Comparison of ENCODE assay signal across 11 cellular contexts in the genomic region with DNA sequence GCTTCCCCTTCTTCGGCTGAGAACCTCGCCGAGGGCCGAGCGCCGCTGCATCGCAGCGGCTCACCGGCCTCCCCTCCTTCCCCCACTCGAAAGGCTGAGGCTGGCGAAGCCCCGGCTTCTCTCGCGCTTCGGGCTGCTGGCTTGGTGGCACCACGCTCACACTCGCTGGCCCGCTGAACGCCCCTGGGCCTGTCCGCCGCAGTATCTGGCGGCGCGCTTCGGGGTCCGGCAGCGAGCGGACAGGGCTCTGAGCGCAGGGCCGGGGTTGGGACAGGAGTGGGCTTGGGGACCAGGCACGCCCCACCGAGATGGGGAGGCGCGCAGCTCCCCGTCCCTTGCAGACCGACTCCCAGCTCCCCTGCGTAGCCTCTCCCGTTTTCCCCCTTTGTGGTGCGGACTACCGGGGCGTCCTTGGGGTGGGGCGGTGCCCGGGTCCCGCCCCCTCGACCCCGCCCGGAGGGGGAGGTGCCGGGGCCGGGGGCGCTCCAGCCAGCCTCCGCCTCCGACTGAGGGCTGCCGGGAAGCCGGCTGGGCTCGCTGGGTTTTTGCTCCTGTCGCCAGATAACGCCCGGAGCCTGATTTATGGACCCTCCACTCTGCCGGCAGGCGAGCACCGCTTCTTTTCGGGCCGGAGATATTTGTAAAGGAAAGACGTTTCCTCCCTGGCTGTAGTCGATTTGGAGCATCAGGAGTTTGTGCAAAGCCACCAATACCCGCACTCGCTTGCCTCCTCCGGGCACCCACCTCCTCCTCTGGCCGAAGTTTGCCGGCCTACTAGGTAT. TPM values are rescaled to one million over a fixed set of nuclear protein-coding genes. Genes with fewer than 3 reads are reported as not detected.
A peak's percentile ranks its signal among the peaks of the same experiment; 100 is the strongest.
DNase-seq lines count a peak whose midpoint lies in the region; ATAC-seq, FAIRE-seq and TF ChIP-seq lines count a peak whose summit lies in the region.
"Had no signal": no experiment of that assay in that cellular context is flagged by ENCODE, and none has a peak within 500 bp of the region (broad histone marks: within the 10 kb centered on the region; RNA-seq: fewer than 3 reads in every experiment).

No MANE protein-coding gene starts in this region.

- no peaks in the 10 kb centered on the region for H3K9me3 Mint-ChIP-seq in activated CD4-positive, alpha-beta memory T cell treated with anti-CD3 and anti-CD28 coated beads, Interleukin-2, amount 10 ng/mL, durations not matched to agents 7 days and 5 days

- no peak for TF ChIP-seq EP300 in gastroesophageal sphincter (IDR thresholded peaks at IDR 0.05)

- H3K9me3 ChIP-seq in iPS DF 6.9 (ENCODE audit: control insufficient read depth, insufficient read depth, low read length): no peaks in the 10 kb centered on the region
- no peaks in the 10 kb centered on the region for H3K9me3 ChIP-seq in skeletal muscle satellite cell (replicated peaks; ENCODE audit: low read length)
- no peaks in the 10 kb centered on the region for H3K9me3 ChIP-seq in gastroesophageal sphincter

- DNase-seq in GM13977 (ENCODE audit: low spot score) (peak; percentile 33), iPS DF 6.9 (ENCODE audit: low read depth, low spot score) (no peak), H54 (ENCODE audit: insufficient read length, low spot score) (no peak), NCI-H345 (lab: John Stamatoyannopoulos, UW) (no peak)
- DNase-seq in activated CD4-positive, alpha-beta memory T cell treated with anti-CD3 and anti-CD28 coated beads, Interleukin-2, amount 10 ng/mL, durations not matched to agents 7 days and 5 days: no peak
- no peak for DNase-seq in activated naive CD4-positive, alpha-beta T cell (lab: John Stamatoyannopoulos, UW)
- DNase-seq: activated effector memory CD4-positive, alpha-beta T cell treated with anti-CD3 and anti-CD28 coated beads, Interleukin-2, amount 50 U/mL, for 16 hours; stimulated activated naive CD4-positive, alpha-beta T cell treated with Interleukin-2 at 50 U/mL for 16 hours had no signal

- peak overlapping the region; percentile 42 for H3K9ac ChIP-seq in skeletal muscle satellite cell (ENCODE audit: low read depth, low read length)

- H3K27ac ChIP-seq in iPS DF 6.9 (ENCODE audit: low read length) (no peak overlapping the region), gastroesophageal sphincter (no peak overlapping the region)

- H3K4me1 Mint-ChIP-seq in activated CD4-positive, alpha-beta memory T cell treated with anti-CD3 and anti-CD28 coated beads, Interleukin-2, amount 10 ng/mL, durations not matched to agents 7 days and 5 days: peaks cover 2% of the 10 kb centered on the region

- no CpG with 5 or more reads among the region's 70 CpGs for WGBS in iPS DF 6.9 (ENCODE audit: insufficient coverage, insufficient read length)
- 1 to 2% methylated on average over 8 to 12 of the region's 70 CpGs for WGBS in gastroesophageal sphincter (ENCODE audit: low coverage in 1 of 2), 2 donors

- H3K27me3 ChIP-seq in iPS DF 6.9 (ENCODE audit: control insufficient read depth, insufficient read depth, low read length) (peaks cover 76% of the 10 kb centered on the region), skeletal muscle satellite cell (ENCODE audit: control insufficient read depth, insufficient read depth, low read length) (peaks cover 48% of the 10 kb centered on the region), gastroesophageal sphincter (peaks cover 100% of the 10 kb centered on the region)

- H3K36me3 Mint-ChIP-seq in activated CD4-positive, alpha-beta memory T cell treated with anti-CD3 and anti-CD28 coated beads, Interleukin-2, amount 10 ng/mL, durations not matched to agents 7 days and 5 days (ENCODE audit: low read depth): peaks cover 2% of the 10 kb centered on the region

- H3K27me3 Mint-ChIP-seq in activated CD4-positive, alpha-beta memory T cell treated with anti-CD3 and anti-CD28 coated beads, Interleukin-2, amount 10 ng/mL, durations not matched to agents 7 days and 5 days: peaks cover 54% of the 10 kb centered on the region

- no peak for ATAC-seq in gastroesophageal sphincter

- in situ Hi-C loops in GM13977 (cut with MboI; ENCODE audit: low pct_unique_long_range_greater_than_20kb, low sequenced_read_pairs, unreplicated experiment): no loop called here

- H3K4me3 ChIP-seq in iPS DF 6.9 (ENCODE audit: low read length) (peak overlapping the region; percentile 21; the same call in 1 of the 2 replicates), skeletal muscle satellite cell (ENCODE audit: low read length) (peak overlapping the region; percentile 66), gastroesophageal sphincter (peak overlapping the region in 1 of 2 donors; percentile 42)

- H3K4me2 ChIP-seq in skeletal muscle satellite cell (ENCODE audit: low read length): peak overlapping the region; percentile 89

- H3K4me1 ChIP-seq in iPS DF 6.9 (ENCODE audit: control insufficient read depth, insufficient read depth, low read length) (peaks cover 17% of the 10 kb centered on the region), skeletal muscle satellite cell (ENCODE audit: control insufficient read depth, insufficient read depth, low read length) (peaks cover 35% of the 10 kb centered on the region), gastroesophageal sphincter (peaks cover 0 to 66% (median 52%) of the 10 kb centered on the region in 3 donors)

- FAIRE-seq in H54 (lab: Jason Lieb, UNC): no peak

- CTCF ChIA-PET in activated CD4-positive, alpha-beta memory T cell treated with anti-CD3 and anti-CD28 coated beads, Interleukin-2, amount 10 ng/mL, durations not matched to agents 7 days and 5 days (lab: Charles Lee): no interaction called here

- TF ChIP-seq POLR2A in gastroesophageal sphincter (IDR thresholded peaks at IDR 0.05) (no peak), H54 (IDR thresholded peaks at IDR 0.05; ENCODE audit: low read depth, low read length) (no peak)

- H3K4me3 Mint-ChIP-seq in activated CD4-positive, alpha-beta memory T cell treated with anti-CD3 and anti-CD28 coated beads, Interleukin-2, amount 10 ng/mL, durations not matched to agents 7 days and 5 days: no peak overlapping the region

- no peaks in the 10 kb centered on the region for H3K36me3 ChIP-seq in iPS DF 6.9 (ENCODE audit: control insufficient read depth, insufficient read depth, low read length)
- H3K36me3 ChIP-seq in skeletal muscle satellite cell (ENCODE audit: insufficient read depth, low read length): no peaks in the 10 kb centered on the region
- no peaks in the 10 kb centered on the region for H3K36me3 ChIP-seq in gastroesophageal sphincter

- POLR2A ChIA-PET in activated CD4-positive, alpha-beta memory T cell treated with anti-CD3 and anti-CD28 coated beads, Interleukin-2, amount 10 ng/mL, durations not matched to agents 7 days and 5 days (lab: Charles Lee): no interaction called here

- peak overlapping the region; percentile 34 for H3K27ac Mint-ChIP-seq in activated CD4-positive, alpha-beta memory T cell treated with anti-CD3 and anti-CD28 coated beads, Interleukin-2, amount 10 ng/mL, durations not matched to agents 7 days and 5 days

- no peak for TF ChIP-seq CTCF in GM13977 (IDR thresholded peaks at IDR 0.05; ENCODE audit: extremely low read depth, insufficient read depth, missing control alignments)
- TF ChIP-seq CTCF in gastroesophageal sphincter (IDR thresholded peaks at IDR 0.05): no peak

RNA-seq across cellular contexts. Expression of a gene that starts 3.8 kb away (rescaled TPM):
- not detected for total RNA-seq in activated CD4-positive, alpha-beta memory T cell treated with anti-CD3 and anti-CD28 coated beads, Interleukin-2, amount 10 ng/mL, durations not matched to agents 7 days and 5 days
- total RNA-seq in skeletal muscle satellite cell (2012; rRNA removed): 0.22 and 0.25 TPM in 2 replicates
- total RNA-seq in gastroesophageal sphincter: not detected
- total RNA-seq: mononuclear cell had no signal
